ENCODE assay signal across 19 cellular contexts in the genomic region with DNA sequence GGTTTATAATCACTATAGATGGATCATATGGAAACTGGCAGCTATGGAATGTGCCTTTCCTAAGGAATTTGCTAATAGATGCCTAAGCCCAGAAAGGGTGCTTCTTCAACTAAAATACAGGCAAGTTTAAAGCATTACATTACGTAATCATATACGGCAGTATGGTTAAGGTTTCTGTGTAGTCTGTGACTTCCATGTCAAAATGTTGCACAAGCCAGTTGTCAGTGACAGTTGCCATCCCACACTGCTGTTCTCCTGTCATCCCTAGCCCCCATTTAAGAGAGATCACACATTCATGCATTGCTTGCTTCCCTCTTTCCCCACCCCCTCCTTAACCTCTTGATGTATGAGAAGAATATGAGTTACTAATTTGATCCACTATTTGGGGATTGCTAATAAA. TPM values are rescaled to one million over a fixed set of nuclear protein-coding genes. Genes with fewer than 3 reads are reported as not detected.
"Had no signal": no experiment of that assay in that cellular context is flagged by ENCODE, and none has a peak within 500 bp of the region (broad histone marks: within the 10 kb centered on the region; RNA-seq: fewer than 3 reads in every experiment).

No MANE protein-coding gene starts in this region.

- H3K9me3 ChIP-seq: esophagus squamous epithelium, pancreas, thoracic aorta had no signal

- H3K4me1 ChIP-seq: esophagus squamous epithelium, pancreas had no signal

- H3K4me3 ChIP-seq: esophagus squamous epithelium, pancreas, thoracic aorta had no signal

- H3K27ac ChIP-seq: esophagus squamous epithelium, pancreas, thoracic aorta had no signal

- DNase-seq: activated CD4-positive, alpha-beta T cell treated with anti-CD3 and anti-CD28 coated beads, Interleukin-2, amount 10 ng/mL, durations not matched to agents 24 days and 14 days; activated CD4-positive, CD25-positive, alpha-beta regulatory T cell; activated CD8-positive, alpha-beta memory T cell treated with anti-CD3 and anti-CD28 coated beads, Interleukin-2, amount 50 U/mL, for 48 hours; activated gamma-delta T cell treated with Interleukin-2 at 50 U/mL for 16 hours; cortex of kidney; effector CD8-positive, alpha-beta T cell; esophagus squamous epithelium; foreskin fibroblast; hippocampal formation; mammary epithelial cell; naive B cell; pancreas; stimulated activated CD4-positive, alpha-beta T cell treated with anti-CD3 and anti-CD28 coated beads, Interleukin-12 subunit alpha, Interleukin-12 subunit beta, amount 100 ng/mL, for 4 hours had no signal

- H3K36me3 ChIP-seq: esophagus squamous epithelium, pancreas, thoracic aorta had no signal

- H3K27me3 ChIP-seq: esophagus squamous epithelium, pancreas had no signal

- ATAC-seq: left lobe of liver; pancreas; stimulated activated effector memory CD8-positive, alpha-beta T cell treated with anti-CD3 and anti-CD28 coated beads, Interleukin-12 subunit alpha, Interleukin-12 subunit beta, amount 100 ng/mL, for 72 hours had no signal

RNA-seq across cellular contexts. Expression of gene ZAR1L, which starts 47.4 kb away (rescaled TPM):
- total RNA-seq: endothelial cell of umbilical vein, esophagus squamous epithelium, left lobe of liver, mammary epithelial cell, mononuclear cell, pancreas, thoracic aorta, ureter had no signal
